24 cellular contexts compared by ENCODE assay signal in the genomic region with DNA sequence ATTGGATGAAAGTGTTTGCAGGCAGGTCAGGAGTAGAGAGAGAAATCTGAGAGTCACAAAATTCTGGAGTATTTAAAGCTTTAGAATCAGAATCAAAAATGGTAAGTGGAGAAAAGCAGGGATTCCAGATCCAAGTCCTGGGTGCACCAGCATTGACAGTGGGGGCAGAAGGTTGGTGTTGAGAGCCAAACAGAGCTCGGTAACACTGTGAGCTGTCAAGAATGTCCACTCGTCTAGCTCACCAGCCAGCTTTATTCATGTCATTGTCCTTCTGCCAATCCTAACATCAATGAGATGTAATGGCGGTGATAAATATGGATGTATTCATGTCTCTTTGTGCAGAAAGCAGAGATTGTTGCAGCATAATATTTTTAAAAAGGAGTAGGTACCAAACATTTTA.
"Had no signal": no experiment of that assay in that cellular context is flagged by ENCODE, and none has a peak within 500 bp of the region (broad histone marks: within the 10 kb centered on the region; RNA-seq: fewer than 3 reads in every experiment).

No MANE protein-coding gene starts in this region.

- H3K27ac Mint-ChIP-seq: dendritic cell treated with granulocyte-macrophage colony-stimulating factor and Interleukin-4, amounts not matched to agents 40 ng/mL and 50 ng/mL, for 4 days; neural progenitor cell; stimulated activated naive CD8-positive, alpha-beta T cell treated with anti-CD3 and anti-CD28 coated beads, Interleukin-15, Interleukin-2, amounts not matched to agents 100 ng/mL and 50 ng/mL, for 24 hours had no signal

- H3K4me3 ChIP-seq: esophagus squamous epithelium, neural progenitor cell, right lobe of liver, thoracic aorta had no signal

- H3K27ac ChIP-seq: epithelial cell of prostate, esophagus squamous epithelium, neural progenitor cell, right lobe of liver, thoracic aorta, VCaP had no signal

- H3K27me3 ChIP-seq: esophagus squamous epithelium, neural progenitor cell, right lobe of liver had no signal

- ATAC-seq: right lobe of liver had no signal

- H3K9me3 ChIP-seq: esophagus squamous epithelium, right lobe of liver, thoracic aorta had no signal

- DNase-seq: activated CD4-positive, alpha-beta T cell treated with anti-CD3 and anti-CD28 coated beads for 4 hours; activated CD4-positive, alpha-beta T cell treated with anti-CD3 and anti-CD28 coated beads, Interleukin-2, amount 50 U/mL, for 48 hours; activated CD8-positive, alpha-beta memory T cell treated with anti-CD3 and anti-CD28 coated beads for 24 hours; activated gamma-delta T cell; activated naive CD4-positive, alpha-beta T cell treated with anti-CD3 and anti-CD28 coated beads, Interleukin-2, amount 50 U/mL, for 16 hours; amygdala; central memory CD4-positive, alpha-beta T cell; effector CD4-positive, alpha-beta T cell; esophagus squamous epithelium; foreskin melanocyte; mammary epithelial cell; midbrain; posterior cingulate gyrus; right lobe of liver; stimulated activated CD4-positive, alpha-beta T cell treated with anti-CD3 and anti-CD28 coated beads, Interleukin-2, amount 100 ng/mL, for 48 hours; SW 1271; T-helper 9 cell had no signal

- H3K9me3 Mint-ChIP-seq: dendritic cell treated with granulocyte-macrophage colony-stimulating factor and Interleukin-4, amounts not matched to agents 40 ng/mL and 50 ng/mL, for 4 days had no signal

- H3K9ac ChIP-seq: neural progenitor cell had no signal

- H2AFZ ChIP-seq: neural progenitor cell had no signal

- H3K4me1 ChIP-seq: esophagus squamous epithelium, right lobe of liver had no signal

- H3K4me3 Mint-ChIP-seq: dendritic cell treated with granulocyte-macrophage colony-stimulating factor and Interleukin-4, amounts not matched to agents 40 ng/mL and 50 ng/mL, for 4 days; neural progenitor cell; stimulated activated naive CD8-positive, alpha-beta T cell treated with anti-CD3 and anti-CD28 coated beads, Interleukin-15, Interleukin-2, amounts not matched to agents 100 ng/mL and 50 ng/mL, for 24 hours; T-helper 1 cell treated with Interleukin-12 subunit alpha and Interleukin-12 subunit beta and Interleukin-4 antibody, amounts not matched to agents 30 μg/mL and 1 μg/mL, for 36 hours had no signal

- H3K36me3 ChIP-seq: esophagus squamous epithelium, neural progenitor cell, right lobe of liver, thoracic aorta had no signal
